ENCODE assay signal across 11 cellular contexts in the genomic region with DNA sequence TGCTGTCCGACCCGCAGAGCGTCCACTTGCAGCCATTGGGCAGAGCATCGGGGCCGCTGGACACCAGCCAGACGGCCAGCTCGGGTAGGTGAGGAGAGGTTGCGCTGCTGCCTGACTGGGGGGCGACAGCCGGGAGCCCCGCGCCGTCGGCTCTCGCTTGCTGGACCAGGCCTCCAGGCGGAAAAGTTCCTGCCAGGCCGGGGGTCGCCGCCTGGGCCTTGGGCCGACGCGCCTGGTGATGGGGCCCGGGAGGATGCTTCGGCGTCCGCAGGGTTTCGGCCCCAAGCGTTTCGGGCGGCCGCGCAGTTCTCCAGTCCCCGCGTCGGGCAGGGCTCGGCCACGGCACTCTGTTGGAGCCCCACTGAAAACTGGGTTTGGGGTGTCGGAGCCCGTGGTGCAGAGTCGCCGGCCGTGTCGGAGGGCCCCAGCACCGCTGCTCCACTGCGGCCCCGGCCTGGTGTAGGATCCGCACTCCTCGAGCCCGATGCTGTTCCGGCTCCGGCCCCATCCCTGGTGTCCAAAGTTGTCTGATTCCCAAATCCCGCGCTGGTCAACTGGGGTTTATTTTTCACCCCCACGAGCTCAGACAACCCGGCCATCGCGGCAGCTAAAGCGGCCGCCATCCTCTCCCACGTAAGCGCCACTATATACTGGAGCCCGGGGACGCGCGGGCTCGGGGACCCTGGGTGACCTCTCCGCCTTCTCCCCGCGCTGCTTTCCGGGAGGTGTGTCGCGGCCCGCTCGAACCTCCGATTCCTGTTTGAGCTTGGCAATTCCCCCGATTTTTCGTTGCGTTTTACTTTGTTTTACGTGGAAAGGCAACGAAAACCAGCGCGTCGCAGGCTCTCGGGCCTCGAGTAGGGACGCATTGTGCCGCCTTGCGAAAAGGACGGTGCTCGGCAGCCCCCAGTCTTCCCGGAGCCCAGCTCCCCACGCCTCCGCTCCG. TPM values are rescaled to one million over a fixed set of nuclear protein-coding genes. Genes with fewer than 3 reads are reported as not detected.
DNase-seq lines count a peak whose midpoint lies in the region; ATAC-seq and TF ChIP-seq lines count a peak whose summit lies in the region.
"Had no signal": no experiment of that assay in that cellular context is flagged by ENCODE, and none has a peak within 500 bp of the region (broad histone marks: within the 10 kb centered on the region; RNA-seq: fewer than 3 reads in every experiment).

No MANE protein-coding gene starts in this region.

- WGBS in spleen, 5 donors = 4 to 6% (median 5%) methylated on average over 32 to 94 of the region's 94 CpGs

- DNase-seq in activated CD4-positive, alpha-beta T cell treated with anti-CD3 and anti-CD28 coated beads for 36 hours = no peak
- DNase-seq in activated CD4-positive, alpha-beta T cell treated with anti-CD3 and anti-CD28 coated beads, Interleukin-2, amount 50 U/mL, for 48 hours = no peak
- no peak for DNase-seq in activated T-helper 2 cell treated with anti-CD3 and anti-CD28 coated beads, Interferon-gamma antibody, Interleukin-2, Interleukin-4, amounts not matched to agents 10 μg/mL and 5 μg/mL and 100 μg/mL, durations not matched to agents 14 hours and 24 hours and 36 hours (ENCODE audit: low spot score)
- DNase-seq in spleen = no peak
- DNase-seq in NCI-H748 treated with DMSO at 0.1 percent for 48 hours (lab: John Stamatoyannopoulos, UW) = no peak
- no peak for DNase-seq in mesothelial cell of epicardium (ENCODE audit: low spot score in 2 of 2, unreplicated experiment in 2 of 2)
- DNase-seq in stimulated activated naive CD4-positive, alpha-beta T cell (lab: John Stamatoyannopoulos, UW) = no peak

- intact Hi-C loops in activated CD4-positive, alpha-beta T cell treated with anti-CD3 and anti-CD28 coated beads for 36 hours (cut with DNase I, micrococcal nuclease) = no loop called here
- intact Hi-C loops in activated T-helper 2 cell treated with anti-CD3 and anti-CD28 coated beads, Interferon-gamma antibody, Interleukin-2, Interleukin-4, amounts not matched to agents 10 μg/mL and 5 μg/mL and 100 μg/mL, durations not matched to agents 14 hours and 24 hours and 36 hours (cut with micrococcal nuclease) = no loop called here
- intact Hi-C loops in spleen (cut with DNase I; ENCODE audit: low total_unique reads) = no loop called here

- no peak overlapping the region for H3K27ac Mint-ChIP-seq in activated CD4-positive, alpha-beta T cell treated with anti-CD3 and anti-CD28 coated beads for 36 hours
- H3K27ac Mint-ChIP-seq in activated T-helper 2 cell treated with anti-CD3 and anti-CD28 coated beads, Interferon-gamma antibody, Interleukin-2, Interleukin-4, amounts not matched to agents 10 μg/mL and 5 μg/mL and 100 μg/mL, durations not matched to agents 14 hours and 24 hours and 36 hours = no peak overlapping the region
- no peak overlapping the region for H3K27ac Mint-ChIP-seq in mesothelial cell of epicardium

- H3K4me3 ChIP-seq in iPS-18a (ENCODE audit: low read length) (peak overlapping the region; percentile 43), spleen (peak overlapping the region; percentile 20 to 65 (median 28))
- H3K4me3 ChIP-seq: A549 had no signal

- H3K27me3 ChIP-seq in iPS-18a (ENCODE audit: control insufficient read depth, insufficient read depth, low read length) = peaks cover 86% of the 10 kb centered on the region
- peaks cover 19 to 93% (median 68%) of the 10 kb centered on the region in 7 donors for H3K27me3 ChIP-seq in spleen (replicated peaks in 1 of 7)

- peak; percentile 40 for ATAC-seq in activated CD4-positive, alpha-beta T cell treated with anti-CD3 and anti-CD28 coated beads for 36 hours
- ATAC-seq: A549 had no signal

- no peak overlapping the region for H3K27ac ChIP-seq in iPS-18a (ENCODE audit: low read length)
- no peak overlapping the region for H3K27ac ChIP-seq in spleen
- H3K27ac ChIP-seq: A549, RWPE1 had no signal

- H3K9ac ChIP-seq in iPS-18a (ENCODE audit: low read length) = no peak overlapping the region

- no peak for TF ChIP-seq POLR2A in spleen (IDR thresholded peaks at IDR 0.05)

- H3K4me3 Mint-ChIP-seq in activated CD4-positive, alpha-beta T cell treated with anti-CD3 and anti-CD28 coated beads for 36 hours = peak overlapping the region; percentile 36
- peak overlapping the region; percentile 26 for H3K4me3 Mint-ChIP-seq in activated T-helper 2 cell treated with anti-CD3 and anti-CD28 coated beads, Interferon-gamma antibody, Interleukin-2, Interleukin-4, amounts not matched to agents 10 μg/mL and 5 μg/mL and 100 μg/mL, durations not matched to agents 14 hours and 24 hours and 36 hours (ENCODE audit: low read depth)
- no peak overlapping the region for H3K4me3 Mint-ChIP-seq in mesothelial cell of epicardium

- TF ChIP-seq CTCF in spleen (IDR thresholded peaks at IDR 0.05 in 8 of 11, conservative IDR thresholded peaks at IDR 0.05 in 3 of 11) (no peak), mesothelial cell of epicardium (IDR thresholded peaks at IDR 0.05; ENCODE audit: unreplicated experiment) (no peak)

- H3K36me3 ChIP-seq in iPS-18a (ENCODE audit: control insufficient read depth, low read depth, low read length) = no peaks in the 10 kb centered on the region
- no peaks in the 10 kb centered on the region for H3K36me3 ChIP-seq in spleen

- CTCF ChIA-PET in activated CD4-positive, alpha-beta T cell treated with anti-CD3 and anti-CD28 coated beads for 36 hours (lab: Charles Lee) = interaction anchor here (1.1 to 1.3 kb wide), 2 partner anchors 12 to 33 kb away, joined by 3 to 4 read pairs; no protein-coding TSS in a partner anchor

- H3K4me1 Mint-ChIP-seq in activated CD4-positive, alpha-beta T cell treated with anti-CD3 and anti-CD28 coated beads for 36 hours = peaks cover 15% of the 10 kb centered on the region
- peaks cover 7% of the 10 kb centered on the region for H3K4me1 Mint-ChIP-seq in activated T-helper 2 cell treated with anti-CD3 and anti-CD28 coated beads, Interferon-gamma antibody, Interleukin-2, Interleukin-4, amounts not matched to agents 10 μg/mL and 5 μg/mL and 100 μg/mL, durations not matched to agents 14 hours and 24 hours and 36 hours (ENCODE audit: low read depth)
- peaks cover 15% of the 10 kb centered on the region for H3K4me1 Mint-ChIP-seq in mesothelial cell of epicardium

- H3K36me3 Mint-ChIP-seq in activated CD4-positive, alpha-beta T cell treated with anti-CD3 and anti-CD28 coated beads for 36 hours (ENCODE audit: low read depth) = no peaks in the 10 kb centered on the region
- no peaks in the 10 kb centered on the region for H3K36me3 Mint-ChIP-seq in activated T-helper 2 cell treated with anti-CD3 and anti-CD28 coated beads, Interferon-gamma antibody, Interleukin-2, Interleukin-4, amounts not matched to agents 10 μg/mL and 5 μg/mL and 100 μg/mL, durations not matched to agents 14 hours and 24 hours and 36 hours (ENCODE audit: low read depth)
- H3K36me3 Mint-ChIP-seq in mesothelial cell of epicardium = no peaks in the 10 kb centered on the region

- H3K9me3 Mint-ChIP-seq in activated CD4-positive, alpha-beta T cell treated with anti-CD3 and anti-CD28 coated beads for 36 hours (ENCODE audit: low read depth) = no peaks in the 10 kb centered on the region
- no peaks in the 10 kb centered on the region for H3K9me3 Mint-ChIP-seq in activated T-helper 2 cell treated with anti-CD3 and anti-CD28 coated beads, Interferon-gamma antibody, Interleukin-2, Interleukin-4, amounts not matched to agents 10 μg/mL and 5 μg/mL and 100 μg/mL, durations not matched to agents 14 hours and 24 hours and 36 hours
- no peaks in the 10 kb centered on the region for H3K9me3 Mint-ChIP-seq in mesothelial cell of epicardium

- H3K27me3 Mint-ChIP-seq in activated CD4-positive, alpha-beta T cell treated with anti-CD3 and anti-CD28 coated beads for 36 hours = peaks cover 62% of the 10 kb centered on the region
- H3K27me3 Mint-ChIP-seq in activated T-helper 2 cell treated with anti-CD3 and anti-CD28 coated beads, Interferon-gamma antibody, Interleukin-2, Interleukin-4, amounts not matched to agents 10 μg/mL and 5 μg/mL and 100 μg/mL, durations not matched to agents 14 hours and 24 hours and 36 hours (ENCODE audit: low read depth) = peaks cover 75% of the 10 kb centered on the region
- H3K27me3 Mint-ChIP-seq in mesothelial cell of epicardium (ENCODE audit: low read depth) = peaks cover 95% of the 10 kb centered on the region

- POLR2A ChIA-PET in activated CD4-positive, alpha-beta T cell treated with anti-CD3 and anti-CD28 coated beads for 36 hours (lab: Charles Lee) = no interaction called here

- H3K4me1 ChIP-seq in iPS-18a (ENCODE audit: control insufficient read depth, low read depth, low read length) (peaks cover 14% of the 10 kb centered on the region), spleen (peaks cover 13 to 33% (median 28%) of the 10 kb centered on the region in 6 donors)
- H3K4me1 ChIP-seq: A549 had no signal

- H3K9me3 ChIP-seq in iPS-18a (ENCODE audit: control insufficient read depth, low read depth, low read length) (no peaks in the 10 kb centered on the region), spleen (no peaks in the 10 kb centered on the region)
- H3K9me3 ChIP-seq: A549 had no signal

RNA-seq across cellular contexts. Expression of gene VSX2, which starts 0.9 kb away (rescaled TPM):
- total RNA-seq in activated CD4-positive, alpha-beta T cell treated with anti-CD3 and anti-CD28 coated beads for 36 hours = not detected
- not detected in 2 replicates for total RNA-seq in activated T-helper 2 cell treated with anti-CD3 and anti-CD28 coated beads, Interferon-gamma antibody, Interleukin-2, Interleukin-4, amounts not matched to agents 10 μg/mL and 5 μg/mL and 100 μg/mL, durations not matched to agents 14 hours and 24 hours and 36 hours
- total RNA-seq in spleen (not detected), mesothelial cell of epicardium (not detected in 3 replicates)
- polyA plus RNA-seq in spleen = not detected
- total RNA-seq: frontal cortex had no signal
- polyA plus RNA-seq: A549 had no signal
